ENCODE assay signal across 20 cellular contexts in the genomic region with DNA sequence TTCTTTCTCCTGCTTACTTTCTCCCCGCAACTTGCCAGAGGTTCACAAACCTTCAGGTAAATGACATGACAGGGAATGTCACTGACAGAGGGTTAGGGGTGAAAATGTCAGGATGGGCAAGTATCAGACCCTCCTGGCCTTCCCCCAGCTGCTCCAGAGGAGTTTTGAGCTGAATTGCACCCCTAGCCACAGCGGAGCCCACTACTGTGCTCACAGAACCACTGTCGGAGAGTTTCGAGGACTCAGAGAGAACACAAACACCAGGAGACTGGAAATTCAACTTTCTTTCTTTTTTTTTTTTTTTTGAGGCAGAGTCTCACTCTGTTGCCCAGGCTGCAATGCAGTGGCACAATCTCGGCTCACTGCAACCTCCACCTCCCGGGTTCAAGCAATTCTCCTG. TPM values are rescaled to one million over a fixed set of nuclear protein-coding genes. Genes with fewer than 3 reads are reported as not detected.
"Had no signal": no experiment of that assay in that cellular context is flagged by ENCODE, and none has a peak within 500 bp of the region (broad histone marks: within the 10 kb centered on the region; RNA-seq: fewer than 3 reads in every experiment).

No MANE protein-coding gene starts in this region.

- FAIRE-seq: kidney had no signal

- H3K9me3 ChIP-seq: breast epithelium, lower lobe of right lung, prostate gland, spleen, uterus had no signal

- H3K4me3 ChIP-seq: breast epithelium, coronary artery, lower lobe of right lung, prostate gland, spleen, uterus had no signal

- H3K27me3 ChIP-seq: breast epithelium, spleen, uterus had no signal

- H3K4me1 ChIP-seq: prostate gland, uterus had no signal

- ATAC-seq: activated CD4-positive, alpha-beta T cell treated with anti-CD3 and anti-CD28 coated beads for 36 hours; activated T-cell treated with anti-CD3 and anti-CD28 coated beads, Interleukin-2, amount 50 U/mL, for 4 hours; lower lobe of right lung; natural killer cell had no signal

- H3K27ac ChIP-seq: coronary artery, lower lobe of right lung, prostate gland, spleen, uterus had no signal

- H3K36me3 ChIP-seq: breast epithelium, lower lobe of right lung, prostate gland, spleen, uterus had no signal

- DNase-seq: activated CD4-positive, alpha-beta T cell treated with anti-CD3 and anti-CD28 coated beads for 36 hours; activated CD4-positive, alpha-beta T cell treated with anti-CD3 and anti-CD28 coated beads, Interleukin-2, amount 50 U/mL, for 4 hours; activated CD8-positive, alpha-beta memory T cell treated with anti-CD3 and anti-CD28 coated beads, Interleukin-2, amount 50 U/mL, for 48 hours; activated naive CD4-positive, alpha-beta T cell treated with Interleukin-2 at 50 U/mL for 16 hours; activated naive CD8-positive, alpha-beta T cell treated with anti-CD3 and anti-CD28 coated beads for 36 hours; activated T-cell treated with anti-CD3 and anti-CD28 coated beads, Interleukin-2, amount 50 U/mL, for 4 hours; foreskin fibroblast; kidney; lower lobe of right lung; natural killer cell; spleen; stimulated activated CD4-positive, alpha-beta T cell treated with anti-CD3 and anti-CD28 coated beads, Interleukin-4, amount 100 ng/mL, for 1 hour; stimulated activated naive CD4-positive, alpha-beta T cell treated with Interleukin-2 at 50 U/mL for 16 hours; T-helper 1 cell; uterus had no signal

RNA-seq across cellular contexts. Expression of gene P2RY2, which starts 21.5 kb away (rescaled TPM):
- total RNA-seq: activated CD4-positive, alpha-beta T cell treated with anti-CD3 and anti-CD28 coated beads for 36 hours; activated CD8-positive, alpha-beta memory T cell treated with anti-CD3 and anti-CD28 coated beads for 36 hours; activated naive CD8-positive, alpha-beta T cell treated with anti-CD3 and anti-CD28 coated beads for 36 hours; activated T-cell treated with anti-CD3 and anti-CD28 coated beads, Interleukin-2, amount 50 U/mL, for 4 hours; activated T-helper 2 cell treated with anti-CD3 and anti-CD28 coated beads, Interferon-gamma antibody, Interleukin-2, Interleukin-4, amounts not matched to agents 10 μg/mL and 5 μg/mL and 100 μg/mL, durations not matched to agents 14 hours and 24 hours and 36 hours had no signal
